Comparison of ENCODE assay signal across 2 cellular contexts in genomic region chr13:25169951-25170553, GRCh38.
TF ChIP-seq lines count a peak whose summit lies in the region.

No MANE protein-coding gene starts in this region.

TF ChIP-seq in SK-N-SH, 30 proteins besides CTCF, POLR2A, EP300 and RAD21 (continued from another document):
- TF ChIP-seq USF2 (IDR thresholded peaks at IDR 0.05; ENCODE audit: borderline replicate concordance, low read depth, low read length) (no peak), ZBTB33 (IDR thresholded peaks at IDR 0.05; ENCODE audit: borderline replicate concordance, low read depth) (no peak), JUND (IDR thresholded peaks at IDR 0.05) (no peak), NFIC (IDR thresholded peaks at IDR 0.05; ENCODE audit: borderline replicate concordance) (no peak), RXRA (IDR thresholded peaks at IDR 0.05; ENCODE audit: borderline replicate concordance, low read depth) (no peak), TEAD4 (IDR thresholded peaks at IDR 0.05; ENCODE audit: borderline replicate concordance, insufficient read depth) (no peak)
- TF ChIP-seq, protein P1, sequence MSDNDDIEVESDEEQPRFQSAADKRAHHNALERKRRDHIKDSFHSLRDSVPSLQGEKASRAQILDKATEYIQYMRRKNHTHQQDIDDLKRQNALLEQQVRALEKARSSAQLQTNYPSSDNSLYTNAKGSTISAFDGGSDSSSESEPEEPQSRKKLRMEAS (IDR thresholded peaks at IDR 0.05; ENCODE audit: low read depth) = no peak

TF ChIP-seq in SK-N-SH treated with all-trans-retinoic acid at 6 μM for 48 hours, 23 proteins besides CTCF, POLR2A, EP300 and RAD21 (continued from another document):
- TF ChIP-seq, protein P2, sequence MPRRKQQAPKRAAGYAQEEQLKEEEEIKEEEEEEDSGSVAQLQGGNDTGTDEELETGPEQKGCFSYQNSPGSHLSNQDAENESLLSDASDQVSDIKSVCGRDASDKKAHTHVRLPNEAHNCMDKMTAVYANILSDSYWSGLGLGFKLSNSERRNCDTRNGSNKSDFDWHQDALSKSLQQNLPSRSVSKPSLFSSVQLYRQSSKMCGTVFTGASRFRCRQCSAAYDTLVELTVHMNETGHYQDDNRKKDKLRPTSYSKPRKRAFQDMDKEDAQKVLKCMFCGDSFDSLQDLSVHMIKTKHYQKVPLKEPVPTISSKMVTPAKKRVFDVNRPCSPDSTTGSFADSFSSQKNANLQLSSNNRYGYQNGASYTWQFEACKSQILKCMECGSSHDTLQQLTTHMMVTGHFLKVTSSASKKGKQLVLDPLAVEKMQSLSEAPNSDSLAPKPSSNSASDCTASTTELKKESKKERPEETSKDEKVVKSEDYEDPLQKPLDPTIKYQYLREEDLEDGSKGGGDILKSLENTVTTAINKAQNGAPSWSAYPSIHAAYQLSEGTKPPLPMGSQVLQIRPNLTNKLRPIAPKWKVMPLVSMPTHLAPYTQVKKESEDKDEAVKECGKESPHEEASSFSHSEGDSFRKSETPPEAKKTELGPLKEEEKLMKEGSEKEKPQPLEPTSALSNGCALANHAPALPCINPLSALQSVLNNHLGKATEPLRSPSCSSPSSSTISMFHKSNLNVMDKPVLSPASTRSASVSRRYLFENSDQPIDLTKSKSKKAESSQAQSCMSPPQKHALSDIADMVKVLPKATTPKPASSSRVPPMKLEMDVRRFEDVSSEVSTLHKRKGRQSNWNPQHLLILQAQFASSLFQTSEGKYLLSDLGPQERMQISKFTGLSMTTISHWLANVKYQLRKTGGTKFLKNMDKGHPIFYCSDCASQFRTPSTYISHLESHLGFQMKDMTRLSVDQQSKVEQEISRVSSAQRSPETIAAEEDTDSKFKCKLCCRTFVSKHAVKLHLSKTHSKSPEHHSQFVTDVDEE (CRISPR knock-in tag; IDR thresholded peaks at IDR 0.05) = no peak
- TF ChIP-seq, protein P3, sequence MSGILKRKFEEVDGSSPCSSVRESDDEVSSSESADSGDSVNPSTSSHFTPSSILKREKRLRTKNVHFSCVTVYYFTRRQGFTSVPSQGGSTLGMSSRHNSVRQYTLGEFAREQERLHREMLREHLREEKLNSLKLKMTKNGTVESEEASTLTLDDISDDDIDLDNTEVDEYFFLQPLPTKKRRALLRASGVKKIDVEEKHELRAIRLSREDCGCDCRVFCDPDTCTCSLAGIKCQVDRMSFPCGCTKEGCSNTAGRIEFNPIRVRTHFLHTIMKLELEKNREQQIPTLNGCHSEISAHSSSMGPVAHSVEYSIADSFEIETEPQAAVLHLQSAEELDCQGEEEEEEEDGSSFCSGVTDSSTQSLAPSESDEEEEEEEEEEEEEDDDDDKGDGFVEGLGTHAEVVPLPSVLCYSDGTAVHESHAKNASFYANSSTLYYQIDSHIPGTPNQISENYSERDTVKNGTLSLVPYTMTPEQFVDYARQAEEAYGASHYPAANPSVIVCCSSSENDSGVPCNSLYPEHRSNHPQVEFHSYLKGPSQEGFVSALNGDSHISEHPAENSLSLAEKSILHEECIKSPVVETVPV (CRISPR knock-in tag; IDR thresholded peaks at IDR 0.05) = no peak
